20 cellular contexts compared by ENCODE assay signal in genomic region chr1:228219962-228220780, GRCh38.
"Had no signal": no experiment of that assay in that cellular context is flagged by ENCODE, and none has a peak within 500 bp of the region (broad histone marks: within the 10 kb centered on the region; RNA-seq: fewer than 3 reads in every experiment).

No MANE protein-coding gene starts in this region.

- H3K4me2 ChIP-seq: smooth muscle cell had no signal

- DNase-seq: central memory CD4-positive, alpha-beta T cell; cortex of kidney; effector CD8-positive, alpha-beta T cell; foreskin melanocyte; hippocampal formation; kidney glomerular epithelial cell; lower lobe of right lung; naive B cell; ovary; stimulated activated CD4-positive, alpha-beta T cell treated with anti-CD3 and anti-CD28 coated beads, Interleukin-4, amount 100 ng/mL, for 1 hour; stimulated activated CD8-positive, alpha-beta memory T cell treated with anti-CD3 and anti-CD28 coated beads, Interleukin-4, amount 100 ng/mL, for 48 hours; stimulated activated naive CD8-positive, alpha-beta T cell treated with anti-CD3 and anti-CD28 coated beads, Interleukin-15, Interleukin-2, amounts not matched to agents 100 U/mL and 50 U/mL, for 24 hours; thyroid gland; uterus had no signal

- H3K27me3 ChIP-seq: dorsolateral prefrontal cortex, heart left ventricle, ovary, suprapubic skin, thyroid gland, upper lobe of left lung, uterus had no signal

- H3K9me3 ChIP-seq: thyroid gland had no signal

- ATAC-seq: lower lobe of right lung; stimulated activated effector memory CD8-positive, alpha-beta T cell treated with anti-CD3 and anti-CD28 coated beads, Interleukin-12 subunit alpha, Interleukin-12 subunit beta, amount 100 ng/mL, for 72 hours; stimulated activated naive CD8-positive, alpha-beta T cell treated with anti-CD3 and anti-CD28 coated beads, Interleukin-15, Interleukin-2, amounts not matched to agents 100 U/mL and 50 U/mL, for 24 hours had no signal

- H3K27ac ChIP-seq: dorsolateral prefrontal cortex, lower lobe of right lung, ovary, suprapubic skin, thyroid gland, upper lobe of left lung, uterus had no signal

- H3K4me3 ChIP-seq: dorsolateral prefrontal cortex, heart left ventricle, lower lobe of right lung, ovary, smooth muscle cell, suprapubic skin, thyroid gland, upper lobe of left lung, uterus had no signal

- H3K4me1 ChIP-seq: lower lobe of right lung, suprapubic skin, thyroid gland, upper lobe of left lung, uterus had no signal

- H3K36me3 ChIP-seq: ovary, uterus had no signal
